7 cellular contexts compared by ENCODE assay signal in genomic region chr7:79272066-79272669, GRCh38.
DNase-seq lines count a peak whose midpoint lies in the region; ATAC-seq and TF ChIP-seq lines count a peak whose summit lies in the region.

No MANE protein-coding gene starts in this region.

- no peaks in the 10 kb centered on the region for H3K9me2 ChIP-seq in HCT116 (ENCODE audit: insufficient read depth)

- H2AFZ ChIP-seq in HCT116 (ENCODE audit: low read depth, low read length, poor library complexity, severe bottlenecking), result peak overlapping the region; percentile 85

- POLR2A ChIA-PET in GM10248 (lab: Yijun Ruan, JAX), result no interaction called here
- POLR2A ChIA-PET in HCT116 (lab: Charles Lee), result no interaction called here

- H3K36me3 ChIP-seq in HCT116 (ENCODE audit: control insufficient read depth in 1 of 2, insufficient read depth in 2 of 2, low read length in 2 of 2), result no peaks in the 10 kb centered on the region
- no peaks in the 10 kb centered on the region for H3K36me3 ChIP-seq in right lobe of liver

- H3K79me2 ChIP-seq in HCT116 (ENCODE audit: insufficient read depth, low read length), result no peaks in the 10 kb centered on the region

- no peaks in the 10 kb centered on the region for H3K9me3 ChIP-seq in HCT116 (ENCODE audit: control insufficient read depth in 1 of 2, insufficient read depth in 1 of 2, low read depth in 1 of 2, low read length in 2 of 2)
- no peaks in the 10 kb centered on the region for H3K9me3 ChIP-seq in right lobe of liver

- 26% methylated on average over 4 of the region's 4 CpGs for WGBS in right lobe of liver (ENCODE audit: insufficient coverage, low coverage, low lambda C conversion rate, missing lambda C conversion rate)

- H3K4me1 ChIP-seq in HCT116 (ENCODE audit: control insufficient read depth in 1 of 2, insufficient read depth in 2 of 2, low read length in 2 of 2), result no peaks in the 10 kb centered on the region
- no peaks in the 10 kb centered on the region for H3K4me1 ChIP-seq in right lobe of liver

- CTCF ChIA-PET in GM10248 (lab: Yijun Ruan, JAX) (no interaction called here), HCT116 (lab: Charles Lee) (interaction anchor here (0.8 to 1.3 kb wide), 3 partner anchors 10 to 775 kb away, joined by 3 read pairs; no protein-coding TSS in a partner anchor)

- TF ChIP-seq CTCF in GM10248 (IDR thresholded peaks at IDR 0.05; ENCODE audit: control extremely low read depth, extremely low read depth, low read depth, missing control alignments) (peak; percentile 61), HCT116 (IDR thresholded peaks at IDR 0.05 in 2 of 3, conservative IDR thresholded peaks at IDR 0.05 in 1 of 3; ENCODE audit: borderline replicate concordance in 1 of 3, insufficient read depth in 1 of 3, low read depth in 2 of 3, low read length in 2 of 3) (peak; percentile 47 to 67 (median 64)), astrocyte of the cerebellum (IDR thresholded peaks at IDR 0.05; ENCODE audit: low read depth, low read length, missing control alignments) (peak; percentile 37), right lobe of liver (IDR thresholded peaks at IDR 0.05) (peak; percentile 56 to 72 (median 65))

- H4K20me1 ChIP-seq in HCT116 (ENCODE audit: insufficient read depth), result no peaks in the 10 kb centered on the region

- no peak overlapping the region for H3K9ac ChIP-seq in HCT116 (ENCODE audit: low read length)

- intact Hi-C loops in HCT116 (cut with micrococcal nuclease) (loop anchor here (5.0 kb wide), 1 partner anchor 775 kb away; no protein-coding TSS in a partner anchor), right lobe of liver (cut with DNase I) (no loop called here)

- H3K27me3 ChIP-seq in HCT116 (ENCODE audit: insufficient read depth, low read length) (no peaks in the 10 kb centered on the region), right lobe of liver (no peaks in the 10 kb centered on the region)

- TF ChIP-seq RAD21 in HCT116 (IDR thresholded peaks at IDR 0.05; ENCODE audit: low read depth), result peak; percentile 59

- RAD21 ChIA-PET in HCT116 (lab: Charles Lee; ENCODE audit: low non-redundant PET in 1 of 2, low total read pairs in 2 of 2, uncharacterized antibody in 2 of 2, unreplicated experiment in 2 of 2), result no interaction called here

- in situ Hi-C loops in astrocyte of the cerebellum (cut with HindIII; ENCODE audit: low sequenced_read_pairs), result no loop called here

- ATAC-seq in HCT116 (peak; percentile 69), right lobe of liver (peak; percentile 49 to 74 (median 66)), GM18520 (IDR thresholded peaks at IDR 0.05; ENCODE audit: unreplicated experiment) (no peak), GM21825 (IDR thresholded peaks at IDR 0.05; ENCODE audit: unreplicated experiment) (no peak)

- no TSS peak for BruUV-seq in HCT116 (replicated peaks; lab: Mats Ljungman, UMichigan)

- TF ChIP-seq POLR2A in HCT116 (IDR thresholded peaks at IDR 0.05; ENCODE audit: borderline replicate concordance, extremely low read depth, insufficient read depth, insufficient read length) (no peak), right lobe of liver (IDR thresholded peaks at IDR 0.05) (no peak)

- H3K4me2 ChIP-seq in HCT116 (ENCODE audit: low read length), result no peak overlapping the region

- peak; percentile 12 for DNase-seq in GM10248 (ENCODE audit: extremely low spot score)
- DNase-seq in HCT116 (ENCODE audit: low read depth, low spot score), result peak; percentile 39
- DNase-seq in NCI-H146 treated with DMSO at 0.1 percent for 48 hours (lab: John Stamatoyannopoulos, UW; ENCODE audit: unreplicated experiment), result peak; percentile 1
- no peak for DNase-seq in astrocyte of the cerebellum (ENCODE audit: low read depth)
- DNase-seq in right lobe of liver, result no peak

- no peak overlapping the region for H3K27ac ChIP-seq in HCT116 (ENCODE audit: low read depth, low read length)
- no peak overlapping the region for H3K27ac ChIP-seq in right lobe of liver

- H3K4me3 ChIP-seq in HCT116 (replicated peaks in 1 of 2; ENCODE audit: low read depth in 1 of 2, low read length in 2 of 2), result no peak overlapping the region
- no peak overlapping the region for H3K4me3 ChIP-seq in astrocyte of the cerebellum (ENCODE audit: low read depth, low read length)
- H3K4me3 ChIP-seq in right lobe of liver, result no peak overlapping the region

TF ChIP-seq in HCT116, 20 proteins besides CTCF, POLR2A, EP300 and RAD21:
- TF ChIP-seq EZH2phosphoT487 (IDR thresholded peaks at IDR 0.05; ENCODE audit: borderline replicate concordance) (no peak), ZNF274 (IDR thresholded peaks at IDR 0.05; ENCODE audit: low read depth, low read length) (no peak), ZBTB33 (IDR thresholded peaks at IDR 0.05; ENCODE audit: extremely low read depth, insufficient replicate concordance, low read length) (no peak), POLR2AphosphoS5 (IDR thresholded peaks at IDR 0.05; ENCODE audit: low read depth, low read length) (no peak), SIN3A (IDR thresholded peaks at IDR 0.05; ENCODE audit: low read depth) (no peak), EGR1 (IDR thresholded peaks at IDR 0.05; ENCODE audit: low read depth) (no peak), FOSL1 (IDR thresholded peaks at IDR 0.05; ENCODE audit: low read depth) (no peak), ATF3 (IDR thresholded peaks at IDR 0.05) (no peak), REST (IDR thresholded peaks at IDR 0.05; ENCODE audit: low read depth) (no peak), CBX3 (IDR thresholded peaks at IDR 0.05; ENCODE audit: low read depth) (no peak), JUND (IDR thresholded peaks at IDR 0.05) (no peak)

Comparison
In these comparisons a context has a peak if more than half of its experiments do, and no peak if none do; other contexts are left out.
1. DNase-seq: peak in GM10248 (single experiment), HCT116 (single experiment) and NCI-H146 treated with DMSO at 0.1 percent for 48 hours (single experiment); none in astrocyte of the cerebellum (single experiment) and right lobe of liver (0 of 3).
2. ATAC-seq: peak in HCT116 (single experiment) and right lobe of liver (4 of 4); none in GM18520 (single experiment) and GM21825 (single experiment).
3. Peak in every context shown above with its lines, with median percentiles within 50 percentile points of each other: CTCF ChIP-seq.